8 cellular contexts compared by ENCODE assay signal in genomic region chr22:49945042-49945794, GRCh38. TPM values are rescaled to one million over a fixed set of nuclear protein-coding genes. Genes with fewer than 3 reads are reported as not detected.
A peak's percentile ranks its signal among the peaks of the same experiment; 100 is the strongest.
DNase-seq lines count a peak whose midpoint lies in the region; ATAC-seq and TF ChIP-seq lines count a peak whose summit lies in the region.
"Not testable (repeated sequence)": the region's sequence is repeated elsewhere in the genome, so short reads cannot be mapped to it uniquely, and the experiment has no call there.

No MANE protein-coding gene starts in this region.

- DNase-seq in CD8-positive, alpha-beta T cell, result peak in 6 of 7 experiments; percentile 25 to 87 (median 46)
- peak; percentile 25 for DNase-seq in NCI-H774 (lab: John Stamatoyannopoulos, UW)
- peak; percentile 53 for DNase-seq in T follicular helper cell (ENCODE audit: low read depth)
- peak; percentile 72 for DNase-seq in activated CD8-positive, alpha-beta T cell treated with anti-CD3 and anti-CD28 coated beads, Interleukin-2, amount 10 ng/mL, durations not matched to agents 7 days and 5 days
- not testable (repeated sequence) for DNase-seq in body of pancreas
- DNase-seq in naive thymus-derived CD8-positive, alpha-beta T cell, result peak in 9 of 10 donors; percentile 43 to 83 (median 69)

- 72 to 90% methylated on average over 8 to 14 of the region's 17 CpGs for WGBS in body of pancreas, 2 donors

- H3K4me1 ChIP-seq in CD8-positive, alpha-beta T cell (ENCODE audit: insufficient read depth, low read length), result peaks cover 20% of the 10 kb centered on the region
- peaks cover 48% of the 10 kb centered on the region for H3K4me1 ChIP-seq in body of pancreas

- peak overlapping the region; percentile 87 for H3K27ac Mint-ChIP-seq in CD8-positive, alpha-beta T cell
- peak overlapping the region; percentile 88 to 96 (median 93) for H3K27ac Mint-ChIP-seq in IgD-negative memory B cell
- H3K27ac Mint-ChIP-seq in activated CD8-positive, alpha-beta T cell treated with anti-CD3 and anti-CD28 coated beads, Interleukin-2, amount 10 ng/mL, durations not matched to agents 7 days and 5 days, result peak overlapping the region; percentile 80
- peak overlapping the region; percentile 77 to 99 (median 94) for H3K27ac Mint-ChIP-seq in naive thymus-derived CD8-positive, alpha-beta T cell
- peak overlapping the region; percentile 52 for H3K27ac Mint-ChIP-seq in stimulated activated naive CD8-positive, alpha-beta T cell treated with anti-CD3 and anti-CD28 coated beads, Interleukin-15, Interleukin-2, amounts not matched to agents 100 ng/mL and 50 ng/mL, for 24 hours

- H3K27ac ChIP-seq in CD8-positive, alpha-beta T cell (ENCODE audit: low read depth, low read length), result peak overlapping the region; percentile 66
- H3K27ac ChIP-seq in body of pancreas, result peak overlapping the region; percentile 39 to 100 (median 99)

- not testable (repeated sequence) for H3K4me3 ChIP-seq in CD8-positive, alpha-beta T cell (ENCODE audit: low read depth, low read length); body of pancreas

- ATAC-seq in CD8-positive, alpha-beta T cell, result peak; percentile 65
- ATAC-seq in activated CD8-positive, alpha-beta T cell treated with anti-CD3 and anti-CD28 coated beads, Interleukin-2, amount 10 ng/mL, durations not matched to agents 7 days and 5 days; body of pancreas: not testable (repeated sequence)
- peak; percentile 27 to 53 for ATAC-seq in naive thymus-derived CD8-positive, alpha-beta T cell

- not testable (repeated sequence) for TF ChIP-seq POLR2A in body of pancreas (IDR thresholded peaks at IDR 0.05)

- H3K9me3 Mint-ChIP-seq in CD8-positive, alpha-beta T cell; IgD-negative memory B cell; activated CD8-positive, alpha-beta T cell treated with anti-CD3 and anti-CD28 coated beads, Interleukin-2, amount 10 ng/mL, durations not matched to agents 7 days and 5 days (ENCODE audit: insufficient read depth); naive thymus-derived CD8-positive, alpha-beta T cell; stimulated activated naive CD8-positive, alpha-beta T cell treated with anti-CD3 and anti-CD28 coated beads, Interleukin-15, Interleukin-2, amounts not matched to agents 100 ng/mL and 50 ng/mL, for 24 hours: not testable (repeated sequence)

- not testable (repeated sequence) for H3K27me3 Mint-ChIP-seq in CD8-positive, alpha-beta T cell (ENCODE audit: low read depth); IgD-negative memory B cell; activated CD8-positive, alpha-beta T cell treated with anti-CD3 and anti-CD28 coated beads, Interleukin-2, amount 10 ng/mL, durations not matched to agents 7 days and 5 days (ENCODE audit: low read depth); naive thymus-derived CD8-positive, alpha-beta T cell; stimulated activated naive CD8-positive, alpha-beta T cell treated with anti-CD3 and anti-CD28 coated beads, Interleukin-15, Interleukin-2, amounts not matched to agents 100 ng/mL and 50 ng/mL, for 24 hours

- not testable (repeated sequence) for H3K36me3 ChIP-seq in CD8-positive, alpha-beta T cell (ENCODE audit: insufficient read depth, low read length); body of pancreas (replicated peaks in 1 of 2; ENCODE audit: insufficient read depth in 1 of 2, low read depth in 2 of 2)

- intact Hi-C loops in CD8-positive, alpha-beta T cell (cut with DNase I, micrococcal nuclease), result loop anchor here in 1 of 2 experiments (1.0 kb wide), 2 partner anchors 9 to 15 kb away; partner anchors contain the start of gene PIM3
- intact Hi-C loops in body of pancreas (cut with DNase I), result not testable (repeated sequence)

- H3K9me3 ChIP-seq in CD8-positive, alpha-beta T cell (ENCODE audit: low read length); body of pancreas: not testable (repeated sequence)

- H3K27me3 ChIP-seq in CD8-positive, alpha-beta T cell (ENCODE audit: insufficient read depth, low read length); body of pancreas: not testable (repeated sequence)

- H3K4me1 Mint-ChIP-seq in CD8-positive, alpha-beta T cell (ENCODE audit: low read depth), result peaks cover 11% of the 10 kb centered on the region
- H3K4me1 Mint-ChIP-seq in IgD-negative memory B cell; stimulated activated naive CD8-positive, alpha-beta T cell treated with anti-CD3 and anti-CD28 coated beads, Interleukin-15, Interleukin-2, amounts not matched to agents 100 ng/mL and 50 ng/mL, for 24 hours (ENCODE audit: low read depth): not testable (repeated sequence)
- H3K4me1 Mint-ChIP-seq in activated CD8-positive, alpha-beta T cell treated with anti-CD3 and anti-CD28 coated beads, Interleukin-2, amount 10 ng/mL, durations not matched to agents 7 days and 5 days (ENCODE audit: low read depth), result peaks cover 12% of the 10 kb centered on the region
- peaks cover 0 to 21% (median 15%) of the 10 kb centered on the region in 4 donors for H3K4me1 Mint-ChIP-seq in naive thymus-derived CD8-positive, alpha-beta T cell

- H3K36me3 Mint-ChIP-seq in CD8-positive, alpha-beta T cell; IgD-negative memory B cell; activated CD8-positive, alpha-beta T cell treated with anti-CD3 and anti-CD28 coated beads, Interleukin-2, amount 10 ng/mL, durations not matched to agents 7 days and 5 days (ENCODE audit: low read depth); naive thymus-derived CD8-positive, alpha-beta T cell; stimulated activated naive CD8-positive, alpha-beta T cell treated with anti-CD3 and anti-CD28 coated beads, Interleukin-15, Interleukin-2, amounts not matched to agents 100 ng/mL and 50 ng/mL, for 24 hours (ENCODE audit: low read depth): not testable (repeated sequence)

- CTCF ChIA-PET in CD8-positive, alpha-beta T cell (lab: Charles Lee), result interaction anchor here (1.8 kb wide), 1 partner anchor 47 kb away, joined by 8 read pairs; no protein-coding TSS in a partner anchor
- CTCF ChIA-PET in activated CD8-positive, alpha-beta T cell treated with anti-CD3 and anti-CD28 coated beads, Interleukin-2, amount 10 ng/mL, durations not matched to agents 7 days and 5 days (lab: Charles Lee), result not testable (repeated sequence)

- H3K4me3 Mint-ChIP-seq in CD8-positive, alpha-beta T cell; activated CD8-positive, alpha-beta T cell treated with anti-CD3 and anti-CD28 coated beads, Interleukin-2, amount 10 ng/mL, durations not matched to agents 7 days and 5 days; stimulated activated naive CD8-positive, alpha-beta T cell treated with anti-CD3 and anti-CD28 coated beads, Interleukin-15, Interleukin-2, amounts not matched to agents 100 ng/mL and 50 ng/mL, for 24 hours: not testable (repeated sequence)
- peak overlapping the region in 2 of 4 donors; percentile 17 to 84 for H3K4me3 Mint-ChIP-seq in IgD-negative memory B cell
- H3K4me3 Mint-ChIP-seq in naive thymus-derived CD8-positive, alpha-beta T cell, result peak overlapping the region in 6 of 10 donors; percentile 38 to 75 (median 57)

- POLR2A ChIA-PET in CD8-positive, alpha-beta T cell (lab: Charles Lee), result not testable (repeated sequence)
- POLR2A ChIA-PET in activated CD8-positive, alpha-beta T cell treated with anti-CD3 and anti-CD28 coated beads, Interleukin-2, amount 10 ng/mL, durations not matched to agents 7 days and 5 days (lab: Charles Lee), result interaction anchor here (0.6 kb wide), 1 partner anchor 663 kb away, joined by 3 read pairs; no protein-coding TSS in a partner anchor
- POLR2A ChIA-PET in naive thymus-derived CD8-positive, alpha-beta T cell (lab: Charles Lee), result interaction anchor here (0.8 to 3.2 kb wide), 4 partner anchors 10 to 21 kb away, joined by 3 to 15 read pairs (median 8); partner anchors contain the start of gene PIM3

- not testable (repeated sequence) for TF ChIP-seq CTCF in CD8-positive, alpha-beta T cell (IDR thresholded peaks at IDR 0.05); body of pancreas (IDR thresholded peaks at IDR 0.05)

RNA-seq across cellular contexts. Expression of gene PIM3, which starts 15.4 kb away (rescaled TPM):
- total RNA-seq in CD8-positive, alpha-beta T cell, result 100 to 1,000 TPM; 316 to 328 TPM
- 47.1 TPM for polyA plus RNA-seq in IgD-negative memory B cell
- 10 to 100 TPM; 45.1 to 45.7 TPM for total RNA-seq in activated CD8-positive, alpha-beta T cell treated with anti-CD3 and anti-CD28 coated beads, Interleukin-2, amount 10 ng/mL, durations not matched to agents 7 days and 5 days
- 10 to 100 TPM; 57.3 to 98.9 TPM for total RNA-seq in body of pancreas
- total RNA-seq in naive thymus-derived CD8-positive, alpha-beta T cell, result 10 to 100 TPM; 42.0 to 44.0 TPM
- 10 to 100 TPM; 12.4 to 26.0 (median 13.6) TPM for polyA plus RNA-seq in naive thymus-derived CD8-positive, alpha-beta T cell

RNA-seq across cellular contexts. Expression of gene CRELD2, which starts 26.8 kb away (rescaled TPM):
- 10 to 100 TPM; 26.3 to 28.1 TPM for total RNA-seq in CD8-positive, alpha-beta T cell
- 29.7 TPM for polyA plus RNA-seq in IgD-negative memory B cell
- total RNA-seq in activated CD8-positive, alpha-beta T cell treated with anti-CD3 and anti-CD28 coated beads, Interleukin-2, amount 10 ng/mL, durations not matched to agents 7 days and 5 days, result 10 to 100 TPM; 58.0 to 58.1 TPM
- total RNA-seq in body of pancreas, result 100 to 1,000 TPM in 1 of 2 donors, 10 to 100 TPM in 1; 73.9 to 201 TPM
- total RNA-seq in naive thymus-derived CD8-positive, alpha-beta T cell, result 10 to 100 TPM; 22.1 to 28.0 TPM
- polyA plus RNA-seq in naive thymus-derived CD8-positive, alpha-beta T cell, result 10 to 100 TPM; 35.8 to 43.6 (median 37.0) TPM

RNA-seq across cellular contexts. Expression of gene ALG12, which starts 27.0 kb away (rescaled TPM):
- 10 to 100 TPM; 11.4 to 15.2 TPM for total RNA-seq in CD8-positive, alpha-beta T cell
- polyA plus RNA-seq in IgD-negative memory B cell, result 13.4 TPM
- 10 to 100 TPM; 16.3 to 17.4 TPM for total RNA-seq in activated CD8-positive, alpha-beta T cell treated with anti-CD3 and anti-CD28 coated beads, Interleukin-2, amount 10 ng/mL, durations not matched to agents 7 days and 5 days
- 10 to 100 TPM; 16.2 to 17.9 TPM for total RNA-seq in body of pancreas
- 10 to 100 TPM; 20.3 to 23.6 TPM for total RNA-seq in naive thymus-derived CD8-positive, alpha-beta T cell
- polyA plus RNA-seq in naive thymus-derived CD8-positive, alpha-beta T cell, result 10 to 100 TPM; 10.8 to 17.0 (median 16.9) TPM
